7 cellular contexts compared by ENCODE assay signal in the genomic region with DNA sequence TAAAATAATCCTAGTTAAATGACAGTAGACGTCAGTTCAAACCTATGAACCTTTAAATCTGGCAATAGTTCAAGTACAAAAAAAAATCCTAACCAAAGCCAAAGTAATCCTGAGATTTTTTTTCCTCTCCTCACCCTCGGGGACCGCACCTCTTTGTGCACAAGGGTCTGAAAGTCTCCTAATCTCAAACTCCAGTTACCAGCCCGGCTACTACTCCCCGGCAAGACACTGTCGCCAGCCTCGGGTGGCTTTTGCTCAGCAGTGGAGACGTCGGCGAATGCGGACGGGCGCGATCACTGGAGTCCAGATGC. TPM values are rescaled to one million over a fixed set of nuclear protein-coding genes. Genes with fewer than 3 reads are reported as not detected.
DNase-seq lines count a peak whose midpoint lies in the region; TF ChIP-seq lines count a peak whose summit lies in the region.

No MANE protein-coding gene starts in this region.

- no peak overlapping the region for H2AFZ ChIP-seq in H9 (ENCODE audit: low read length)

- H3K23me2 ChIP-seq in H9 (ENCODE audit: insufficient read length, low read depth, low read length, poor library complexity, severe bottlenecking), result peaks cover 6% of the 10 kb centered on the region

- H3K4me3 Mint-ChIP-seq in H9 (peak overlapping the region; percentile 90 to 95), neural crest cell (peak overlapping the region; percentile 98)

- no CpG with 5 or more reads among the region's 14 CpGs for WGBS in H9 (ENCODE audit: extremely low coverage, insufficient read length, low lambda C conversion rate)

- no peak overlapping the region for H3K4ac ChIP-seq in H9 (ENCODE audit: low read depth, low read length)

- H3K27ac Mint-ChIP-seq in H9 (peak overlapping the region; percentile 95 to 99 (median 96)), neural crest cell (ENCODE audit: unreplicated experiment) (peak overlapping the region; percentile 98)

- no peak overlapping the region for H2BK12ac ChIP-seq in H9 (ENCODE audit: insufficient read length, low read depth, low read length)

- no peak overlapping the region for H3T11ph ChIP-seq in H9 (ENCODE audit: low read length)

- peak overlapping the region; percentile 97 for H3K14ac ChIP-seq in H9 (ENCODE audit: insufficient read depth, low read length)

- H2BK120ac ChIP-seq in H9 (ENCODE audit: low read depth, low read length, poor library complexity, severe bottlenecking), result no peak overlapping the region

- H3K79me2 ChIP-seq in H9 (ENCODE audit: insufficient read depth, low read length), result peaks cover 16% of the 10 kb centered on the region; the same call in 1 of the 2 replicates

- DNase-seq in H9 (no peak), NCI-H2029 treated with DMSO at 0.1 percent for 48 hours (lab: John Stamatoyannopoulos, UW) (peak; percentile 58), neural crest cell (ENCODE audit: low read depth, low spot score) (no peak), NCI-H446 treated with DMSO at 0.1 percent for 48 hours (lab: John Stamatoyannopoulos, UW) (no peak), anterior cingulate cortex (lab: John Stamatoyannopoulos, UW) (no peak), Kasumi-1 (lab: John Stamatoyannopoulos, UW) (no peak)
- no peak for DNase-seq in effector memory CD4-positive, alpha-beta T cell

- no peak overlapping the region for H4K91ac ChIP-seq in H9 (ENCODE audit: insufficient read length, low read depth, low read length)

- no peak overlapping the region for H4K8ac ChIP-seq in H9 (replicated peaks; ENCODE audit: insufficient read length, low read depth, low read length)

- H3K9me3 Mint-ChIP-seq in H9 (no peaks in the 10 kb centered on the region), neural crest cell (no peaks in the 10 kb centered on the region)

- H3K4me1 ChIP-seq in H9 (ENCODE audit: insufficient read depth, low read length), result no peaks in the 10 kb centered on the region; the same call in 1 of the 2 replicates
- H3K4me1 ChIP-seq in effector memory CD4-positive, alpha-beta T cell (ENCODE audit: control insufficient read depth, insufficient read depth, low read length, poor library complexity, severe bottlenecking), result peaks cover 15% of the 10 kb centered on the region

- H3K23ac ChIP-seq in H9 (ENCODE audit: insufficient read length, low read depth, low read length), result no peak overlapping the region

- H3K36me3 Mint-ChIP-seq in H9 (ENCODE audit: insufficient read depth in 1 of 3, low read depth in 3 of 3) (peaks cover 9 to 22% (median 16%) of the 10 kb centered on the region in 3 experiments; a peak in 6 of 7 replicates), neural crest cell (ENCODE audit: low read depth) (peaks cover 5% of the 10 kb centered on the region)

- H3K27me3 ChIP-seq in H9 (ENCODE audit: insufficient read depth, low read length), result no peaks in the 10 kb centered on the region
- H3K27me3 ChIP-seq in effector memory CD4-positive, alpha-beta T cell (replicated peaks; ENCODE audit: control insufficient read depth, insufficient read depth, low read length, poor library complexity, severe bottlenecking), result no peaks in the 10 kb centered on the region

- H2BK5ac ChIP-seq in H9 (ENCODE audit: insufficient read length, low read length), result no peak overlapping the region

- TF ChIP-seq CTCF in H9 (conservative IDR thresholded peaks at IDR 0.05) (no peak), neural crest cell (conservative IDR thresholded peaks at IDR 0.05) (no peak)

- H3K79me1 ChIP-seq in H9 (ENCODE audit: insufficient read depth, low read depth, low read length, poor library complexity, severe bottlenecking), result peaks cover 3% of the 10 kb centered on the region

- H3K9ac ChIP-seq in H9 (ENCODE audit: extremely low read depth, insufficient read length, low read length), result peak overlapping the region; percentile 87

- H2BK15ac ChIP-seq in H9 (ENCODE audit: low read depth, low read length), result no peak overlapping the region

- H2BK20ac ChIP-seq in H9 (ENCODE audit: low read depth, low read length, poor library complexity, severe bottlenecking), result no peak overlapping the region

- H4K20me1 ChIP-seq in H9 (ENCODE audit: control insufficient read depth, insufficient read depth, insufficient read length), result no peaks in the 10 kb centered on the region

- H3K4me3 ChIP-seq in effector memory CD4-positive, alpha-beta T cell (ENCODE audit: insufficient read depth, low read depth, low read length, poor library complexity, severe bottlenecking), result peak overlapping the region; percentile 91

- no peaks in the 10 kb centered on the region for H3K9me3 ChIP-seq in H9 (ENCODE audit: control insufficient read depth, low read depth, low read length)
- H3K9me3 ChIP-seq in effector memory CD4-positive, alpha-beta T cell (ENCODE audit: control insufficient read depth, low read length), result no peaks in the 10 kb centered on the region

- H3K4me1 Mint-ChIP-seq in H9 (peaks cover 9 to 29% of the 10 kb centered on the region in 2 experiments), neural crest cell (peaks cover 51% of the 10 kb centered on the region)

- peak overlapping the region; percentile 96 for H3K18ac ChIP-seq in H9 (ENCODE audit: insufficient read length, low read depth, low read length)

- no peak overlapping the region for H3K56ac ChIP-seq in H9 (ENCODE audit: insufficient read length, low read depth, low read length)

- H3K36me3 ChIP-seq in effector memory CD4-positive, alpha-beta T cell (ENCODE audit: control insufficient read depth, insufficient read depth, low read length), result peaks cover 12% of the 10 kb centered on the region

- peak overlapping the region; percentile 41 for H3K27ac ChIP-seq in H9 (ENCODE audit: insufficient read length, low read depth, low read length)
- H3K27ac ChIP-seq in effector memory CD4-positive, alpha-beta T cell (ENCODE audit: insufficient read depth, low read length, poor library complexity, severe bottlenecking), result peak overlapping the region; percentile 97

- H4K5ac ChIP-seq in H9 (ENCODE audit: insufficient read length, low read depth, low read length), result no peak overlapping the region

- peak overlapping the region; percentile 86 for H3K4me2 ChIP-seq in H9 (ENCODE audit: insufficient read depth, insufficient read length, low read length)

- no peak overlapping the region for H2AK5ac ChIP-seq in H9 (ENCODE audit: insufficient read length, low read length)

- H3K27me3 Mint-ChIP-seq in H9 (ENCODE audit: low read depth) (no peaks in the 10 kb centered on the region), neural crest cell (ENCODE audit: low read depth) (no peaks in the 10 kb centered on the region)

RNA-seq across cellular contexts. Expression of a gene that starts 0.4 kb away (rescaled TPM):
- total RNA-seq in H9 (2021) (128 and 141 TPM in 2 replicates), neural crest cell (137 and 166 TPM in 2 replicates)

RNA-seq across cellular contexts. Expression of a gene that starts 10.0 kb away (rescaled TPM):
- total RNA-seq in H9 (2021) (14.6 and 14.8 TPM in 2 replicates), neural crest cell (11.6 and 11.7 TPM in 2 replicates)
